1 cellular context compared by ENCODE assay signal in the genomic region with DNA sequence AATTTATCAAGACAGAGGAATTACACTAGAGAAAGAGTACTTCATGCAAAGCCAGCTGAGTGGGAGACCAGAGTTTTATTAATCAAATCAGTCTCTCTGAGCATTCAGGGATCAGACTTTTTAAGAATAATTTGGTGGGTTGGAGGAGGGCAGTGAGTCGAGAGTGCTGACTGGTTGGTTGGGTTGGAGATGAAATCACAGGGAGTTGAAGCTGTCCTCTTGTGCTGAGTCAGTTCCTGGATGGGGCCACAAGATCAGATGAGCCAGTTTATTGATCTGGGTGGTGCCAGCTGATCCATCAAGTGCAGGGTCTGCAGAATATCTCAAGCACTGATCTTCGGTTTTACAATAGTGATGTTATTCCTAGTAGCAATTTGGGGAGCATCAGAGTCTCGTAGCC.
TF ChIP-seq lines count a peak whose summit lies in the region.

No MANE protein-coding gene starts in this region.

TF ChIP-seq in K562, 482 proteins besides CTCF, POLR2A, EP300 and RAD21:
- TF ChIP-seq NFE2 (IDR thresholded peaks at IDR 0.05; ENCODE audit: low read depth) (peak; percentile 29; the same call in 1 of the 2 replicates), C11orf30 (IDR thresholded peaks at IDR 0.05; ENCODE audit: low read depth) (peak; percentile 31; the same call in 1 of the 2 replicates), ZNF316 (IDR thresholded peaks at IDR 0.05) (peak; percentile 53), RBBP5 (IDR thresholded peaks at IDR 0.05; ENCODE audit: borderline replicate concordance, insufficient read depth, low read length, poor library complexity, severe bottlenecking) (no peak), MAFG (tag; conservative IDR thresholded peaks at IDR 0.05) (0 out of 2 replicates have a peak, but pooled peaks have one; percentile 25)
